Comparison of ENCODE assay signal across 15 cellular contexts in genomic region chr4:41119867-41120295, GRCh38.
A peak's percentile ranks its signal among the peaks of the same experiment; 100 is the strongest.
DNase-seq lines count a peak whose midpoint lies in the region; ATAC-seq and TF ChIP-seq lines count a peak whose summit lies in the region.
"Had no signal": no experiment of that assay in that cellular context is flagged by ENCODE, and none has a peak within 500 bp of the region (broad histone marks: within the 10 kb centered on the region; RNA-seq: fewer than 3 reads in every experiment).

No MANE protein-coding gene starts in this region.

- H3K4me3 ChIP-seq in ACC112 (ENCODE audit: low read depth, low read length) (peak overlapping the region; percentile 61), right atrium auricular region (no peak overlapping the region), psoas muscle (peak overlapping the region; percentile 42)

- no peak for TF ChIP-seq CTCF in brain (conservative IDR thresholded peaks at IDR 0.05)
- no peak for TF ChIP-seq CTCF in right atrium auricular region (IDR thresholded peaks at IDR 0.05)
- TF ChIP-seq CTCF in psoas muscle (IDR thresholded peaks at IDR 0.05) = no peak

- DNase-seq in right atrium auricular region (ENCODE audit: low spot score) = no peak
- DNase-seq in psoas muscle = peak; percentile 31 to 68
- no peak for DNase-seq in ACHN
- no peak for DNase-seq in HuH-7.5 (ENCODE audit: low spot score)
- DNase-seq in stimulated activated effector memory CD8-positive, alpha-beta T cell treated with anti-CD3 and anti-CD28 coated beads, Interleukin-12 subunit alpha, Interleukin-12 subunit beta, amount 100 ng/mL, for 72 hours (ENCODE audit: low spot score in 2 of 2) = no peak
- no peak for DNase-seq in NCI-H510A treated with DMSO at 0.1 percent for 48 hours (lab: John Stamatoyannopoulos, UW)
- DNase-seq: activated CD4-positive, alpha-beta T cell treated with anti-CD3 and anti-CD28 coated beads for 1 hour; activated T-cell treated with anti-CD3 and anti-CD28 coated beads, Interleukin-2, amount 50 U/mL, for 48 hours; DMS53; NCI-H146; stimulated activated CD4-positive, alpha-beta T cell treated with anti-CD3 and anti-CD28 coated beads, Interleukin-4, amount 100 ng/mL, for 1 hour had no signal

- ATAC-seq in psoas muscle = peak in 2 of 4 donors; percentile 25 to 43
- no peak for ATAC-seq in stimulated activated effector memory CD8-positive, alpha-beta T cell treated with anti-CD3 and anti-CD28 coated beads, Interleukin-12 subunit alpha, Interleukin-12 subunit beta, amount 100 ng/mL, for 72 hours
- ATAC-seq: HCT116 had no signal

- peaks cover 21% of the 10 kb centered on the region for H3K36me3 Mint-ChIP-seq in brain
- H3K36me3 Mint-ChIP-seq in stimulated activated effector memory CD8-positive, alpha-beta T cell treated with anti-CD3 and anti-CD28 coated beads, Interleukin-12 subunit alpha, Interleukin-12 subunit beta, amount 100 ng/mL, for 72 hours = no peaks in the 10 kb centered on the region

- H3K9me3 ChIP-seq in right atrium auricular region (no peaks in the 10 kb centered on the region), psoas muscle (peaks cover 7% of the 10 kb centered on the region)

- H3K4me3 Mint-ChIP-seq in brain = no peak overlapping the region
- no peak overlapping the region for H3K4me3 Mint-ChIP-seq in stimulated activated effector memory CD8-positive, alpha-beta T cell treated with anti-CD3 and anti-CD28 coated beads, Interleukin-12 subunit alpha, Interleukin-12 subunit beta, amount 100 ng/mL, for 72 hours
- H3K4me3 Mint-ChIP-seq: stimulated activated naive CD8-positive, alpha-beta T cell treated with anti-CD3 and anti-CD28 coated beads, Interleukin-15, Interleukin-2, amounts not matched to agents 100 ng/mL and 50 ng/mL, for 24 hours had no signal

- H2AFZ ChIP-seq in ACC112 (ENCODE audit: low read length, unreplicated experiment) = peak overlapping the region; percentile 33

- intact Hi-C loops in psoas muscle (cut with DNase I) = no loop called here

- H3K27ac ChIP-seq in ACC112 (ENCODE audit: low read depth, low read length) (peak overlapping the region; percentile 66), right atrium auricular region (peak overlapping the region; percentile 14 to 20), psoas muscle (no peak overlapping the region)

- H3K36me3 ChIP-seq in ACC112 (ENCODE audit: insufficient read depth, low read length) (peaks cover 5% of the 10 kb centered on the region), right atrium auricular region (no peaks in the 10 kb centered on the region), psoas muscle (ENCODE audit: insufficient read depth in 1 of 2, low read depth in 1 of 2) (no peaks in the 10 kb centered on the region)

- H3K27ac Mint-ChIP-seq in brain = peak overlapping the region in 3 of 5 experiments; percentile 42 to 79 (median 52)
- no peak overlapping the region for H3K27ac Mint-ChIP-seq in stimulated activated effector memory CD8-positive, alpha-beta T cell treated with anti-CD3 and anti-CD28 coated beads, Interleukin-12 subunit alpha, Interleukin-12 subunit beta, amount 100 ng/mL, for 72 hours
- H3K27ac Mint-ChIP-seq: stimulated activated naive CD8-positive, alpha-beta T cell treated with anti-CD3 and anti-CD28 coated beads, Interleukin-15, Interleukin-2, amounts not matched to agents 100 ng/mL and 50 ng/mL, for 24 hours had no signal

- H3K4me1 Mint-ChIP-seq in brain = peaks cover 33% of the 10 kb centered on the region
- H3K4me1 Mint-ChIP-seq in stimulated activated effector memory CD8-positive, alpha-beta T cell treated with anti-CD3 and anti-CD28 coated beads, Interleukin-12 subunit alpha, Interleukin-12 subunit beta, amount 100 ng/mL, for 72 hours = no peaks in the 10 kb centered on the region

- H3K27me3 Mint-ChIP-seq in brain = no peaks in the 10 kb centered on the region
- H3K27me3 Mint-ChIP-seq: stimulated activated naive CD8-positive, alpha-beta T cell treated with anti-CD3 and anti-CD28 coated beads, Interleukin-15, Interleukin-2, amounts not matched to agents 100 ng/mL and 50 ng/mL, for 24 hours had no signal

- H3K4me1 ChIP-seq in ACC112 (ENCODE audit: control insufficient read depth, insufficient read depth, low read length, unreplicated experiment) = peaks cover 30% of the 10 kb centered on the region
- peaks cover 0 to 24% of the 10 kb centered on the region in 2 donors for H3K4me1 ChIP-seq in right atrium auricular region
- H3K4me1 ChIP-seq in psoas muscle = no peaks in the 10 kb centered on the region

- peaks cover 0 to 16% (median 8%) of the 10 kb centered on the region in 5 experiments for H3K9me3 Mint-ChIP-seq in brain
- H3K9me3 Mint-ChIP-seq in stimulated activated effector memory CD8-positive, alpha-beta T cell treated with anti-CD3 and anti-CD28 coated beads, Interleukin-12 subunit alpha, Interleukin-12 subunit beta, amount 100 ng/mL, for 72 hours = peaks cover 3% of the 10 kb centered on the region

- peaks cover 59% of the 10 kb centered on the region for H3K79me2 ChIP-seq in ACC112 (ENCODE audit: control insufficient read depth, insufficient read depth, low read length, unreplicated experiment)

- in situ Hi-C loops in ACHN (cut with HindIII; ENCODE audit: low pct_ligation_motif_present, low pct_unique_long_range_greater_than_20kb, low sequenced_read_pairs) = no loop called here

- H3K27me3 ChIP-seq in ACC112 (ENCODE audit: insufficient read depth, low read length) = no peaks in the 10 kb centered on the region
- no peaks in the 10 kb centered on the region for H3K27me3 ChIP-seq in right atrium auricular region
- no peaks in the 10 kb centered on the region for H3K27me3 ChIP-seq in psoas muscle (ENCODE audit: insufficient read depth in 3 of 3, low read length in 2 of 3)

- WGBS in psoas muscle, 3 donors = 50 to 73% (median 54%) methylated on average over 5 of the region's 5 CpGs

Comparison
In these comparisons a context has a peak if more than half of its experiments do, and no peak if none do; other contexts are left out.
1. H3K4me3 ChIP-seq: peak in ACC112 (single experiment) and psoas muscle (single experiment); none in right atrium auricular region (0 of 2).
2. DNase-seq: peak in psoas muscle (2 of 2); none in right atrium auricular region (single experiment), ACHN (single experiment), HuH-7.5 (single experiment), stimulated activated effector memory CD8-positive, alpha-beta T cell treated with anti-CD3 and anti-CD28 coated beads, Interleukin-12 subunit alpha, Interleukin-12 subunit beta, amount 100 ng/mL, for 72 hours (0 of 2) and NCI-H510A treated with DMSO at 0.1 percent for 48 hours (single experiment).